In the genomic region with DNA sequence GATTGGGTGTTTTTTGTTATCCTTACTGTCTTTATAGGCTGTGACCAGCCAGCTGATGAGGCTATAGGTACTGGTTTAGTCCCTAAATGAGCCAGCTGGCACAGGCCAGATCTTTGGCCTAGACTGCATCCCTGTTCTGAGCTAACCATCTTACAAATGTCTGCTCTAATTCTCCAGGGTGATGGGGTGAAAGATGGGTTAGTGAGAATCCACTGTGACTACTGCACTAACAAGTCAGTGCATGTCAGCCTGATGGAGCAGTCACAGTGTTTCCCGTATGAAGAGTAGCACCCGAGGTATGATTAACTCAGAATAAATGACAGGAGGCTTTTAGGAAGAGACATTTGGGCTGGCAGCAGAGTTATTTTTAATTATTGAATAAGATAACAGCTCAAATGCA, we compare ENCODE assay signal across 13 cellular contexts.
DNase-seq lines count a peak whose midpoint lies in the region; ATAC-seq and TF ChIP-seq lines count a peak whose summit lies in the region.
"Had no signal": no experiment of that assay in that cellular context is flagged by ENCODE, and none has a peak within 500 bp of the region (broad histone marks: within the 10 kb centered on the region; RNA-seq: fewer than 3 reads in every experiment).

No MANE protein-coding gene starts in this region.

- no peaks in the 10 kb centered on the region for H3K9me3 ChIP-seq in esophagus muscularis mucosa
- H3K9me3 ChIP-seq in Caco-2 = no peaks in the 10 kb centered on the region

- no peaks in the 10 kb centered on the region for H3K9me3 Mint-ChIP-seq in Caco-2 (ENCODE audit: unreplicated experiment)

- intact Hi-C loops in esophagus muscularis mucosa (cut with DNase I) (no loop called here), Caco-2 (cut with micrococcal nuclease; ENCODE audit: unreplicated experiment) (no loop called here)

- H3K36me3 Mint-ChIP-seq in Caco-2 (ENCODE audit: insufficient read depth, unreplicated experiment) = peaks cover 28% of the 10 kb centered on the region
- H3K36me3 Mint-ChIP-seq: CD4-positive, CD25-positive, alpha-beta regulatory T cell had no signal

- H3K27ac Mint-ChIP-seq in Caco-2 (ENCODE audit: unreplicated experiment) = no peak overlapping the region
- H3K27ac Mint-ChIP-seq: CD4-positive, CD25-positive, alpha-beta regulatory T cell had no signal

- H3K36me3 ChIP-seq in esophagus muscularis mucosa (peaks cover 0 to under 1% (median 0%) of the 10 kb centered on the region in 4 donors), Caco-2 (ENCODE audit: control insufficient read depth, insufficient read depth, low read length) (peaks cover 1% of the 10 kb centered on the region; the same call in 1 of the 2 replicates)

- ATAC-seq in GM21360 (IDR thresholded peaks at IDR 0.05; ENCODE audit: unreplicated experiment) = no peak

- H3K27me3 ChIP-seq in esophagus muscularis mucosa (no peaks in the 10 kb centered on the region), Caco-2 (replicated peaks; ENCODE audit: control insufficient read depth, insufficient read depth, low read length) (no peaks in the 10 kb centered on the region)

- TF ChIP-seq EP300 in esophagus muscularis mucosa (IDR thresholded peaks at IDR 0.05) = no peak

- POLR2A ChIA-PET in RWPE1 (lab: Yijun Ruan, JAX; ENCODE audit: low non-redundant PET) = no interaction called here
- POLR2A ChIA-PET in Caco-2 (lab: Charles Lee) = no interaction called here

- H3K27me3 Mint-ChIP-seq in Caco-2 (ENCODE audit: insufficient read depth, unreplicated experiment) = no peaks in the 10 kb centered on the region
- H3K27me3 Mint-ChIP-seq: CD4-positive, CD25-positive, alpha-beta regulatory T cell had no signal

- H3K4me1 Mint-ChIP-seq in Caco-2 (ENCODE audit: low read depth, unreplicated experiment) = no peaks in the 10 kb centered on the region
- H3K4me1 Mint-ChIP-seq: CD4-positive, CD25-positive, alpha-beta regulatory T cell had no signal

- DNase-seq in DMS 273 (lab: John Stamatoyannopoulos, UW; ENCODE audit: unreplicated experiment) = peak; percentile 20
- DNase-seq in NCI-H1105 (lab: John Stamatoyannopoulos, UW) = peak; percentile 31
- peak; percentile 78 for DNase-seq in RWPE1 (ENCODE audit: low spot score)
- DNase-seq in esophagus muscularis mucosa (ENCODE audit: extremely low spot score) = peak; percentile 78
- DNase-seq in HuH-7 (ENCODE audit: low spot score) = no peak
- DNase-seq in NAMALWA (ENCODE audit: low spot score) = no peak
- no peak for DNase-seq in Caco-2
- DNase-seq: AML-193; Calu3; CD4-positive, CD25-positive, alpha-beta regulatory T cell; NCI-H510A; SW 1271 had no signal

- H3K4me3 ChIP-seq in esophagus muscularis mucosa (no peak overlapping the region), Caco-2 (ENCODE audit: low read depth, low read length) (no peak overlapping the region)

- H3K4me1 ChIP-seq in esophagus muscularis mucosa = peaks cover 0 to 9% (median 0%) of the 10 kb centered on the region in 4 donors
- H3K4me1 ChIP-seq in Caco-2 = no peaks in the 10 kb centered on the region

- BruUV-seq in Caco-2 (replicated peaks; lab: Mats Ljungman, UMichigan) = no TSS peak

- TF ChIP-seq POLR2A in esophagus muscularis mucosa (IDR thresholded peaks at IDR 0.05; ENCODE audit: low read depth) = no peak

- TF ChIP-seq CTCF in RWPE1 (conservative IDR thresholded peaks at IDR 0.05; ENCODE audit: low read depth) (no peak), esophagus muscularis mucosa (IDR thresholded peaks at IDR 0.05) (no peak), Caco-2 (IDR thresholded peaks at IDR 0.05; ENCODE audit: insufficient read depth in 1 of 2, low read depth in 1 of 2, low read length in 1 of 2, severe bottlenecking in 1 of 2, unreplicated experiment in 1 of 2) (no peak)

- WGBS in esophagus muscularis mucosa = 66% methylated on average over 2 of the region's 2 CpGs

- CTCF ChIA-PET in RWPE1 (lab: Yijun Ruan, JAX) = interaction anchor here (0.6 to 1.1 kb wide), 2 partner anchors 9 kb away, joined by 3 read pairs; no protein-coding TSS in a partner anchor
- CTCF ChIA-PET in Caco-2 (lab: Charles Lee) = no interaction called here

- H3K27ac ChIP-seq in RWPE1 = no peak overlapping the region
- H3K27ac ChIP-seq in esophagus muscularis mucosa (replicated peaks in 1 of 4) = no peak overlapping the region

- no peak overlapping the region for H3K4me3 Mint-ChIP-seq in Caco-2 (ENCODE audit: unreplicated experiment)
- H3K4me3 Mint-ChIP-seq: CD4-positive, CD25-positive, alpha-beta regulatory T cell had no signal

Comparison
In these comparisons a context has a peak if more than half of its experiments do, and no peak if none do; other contexts are left out.
1. DNase-seq: peak in DMS 273 (single experiment), NCI-H1105 (single experiment), RWPE1 (single experiment) and esophagus muscularis mucosa (single experiment); none in HuH-7 (single experiment), NAMALWA (single experiment) and Caco-2 (0 of 2).